Comparison of ENCODE assay signal across 1 cellular context in genomic region chr10:102646610-102647432, GRCh38.
TF ChIP-seq lines count a peak whose summit lies in the region.

No MANE protein-coding gene starts in this region.

TF ChIP-seq in HCT116, 20 proteins besides CTCF, POLR2A, EP300 and RAD21 (continued from another document):
- TF ChIP-seq, protein P1, sequence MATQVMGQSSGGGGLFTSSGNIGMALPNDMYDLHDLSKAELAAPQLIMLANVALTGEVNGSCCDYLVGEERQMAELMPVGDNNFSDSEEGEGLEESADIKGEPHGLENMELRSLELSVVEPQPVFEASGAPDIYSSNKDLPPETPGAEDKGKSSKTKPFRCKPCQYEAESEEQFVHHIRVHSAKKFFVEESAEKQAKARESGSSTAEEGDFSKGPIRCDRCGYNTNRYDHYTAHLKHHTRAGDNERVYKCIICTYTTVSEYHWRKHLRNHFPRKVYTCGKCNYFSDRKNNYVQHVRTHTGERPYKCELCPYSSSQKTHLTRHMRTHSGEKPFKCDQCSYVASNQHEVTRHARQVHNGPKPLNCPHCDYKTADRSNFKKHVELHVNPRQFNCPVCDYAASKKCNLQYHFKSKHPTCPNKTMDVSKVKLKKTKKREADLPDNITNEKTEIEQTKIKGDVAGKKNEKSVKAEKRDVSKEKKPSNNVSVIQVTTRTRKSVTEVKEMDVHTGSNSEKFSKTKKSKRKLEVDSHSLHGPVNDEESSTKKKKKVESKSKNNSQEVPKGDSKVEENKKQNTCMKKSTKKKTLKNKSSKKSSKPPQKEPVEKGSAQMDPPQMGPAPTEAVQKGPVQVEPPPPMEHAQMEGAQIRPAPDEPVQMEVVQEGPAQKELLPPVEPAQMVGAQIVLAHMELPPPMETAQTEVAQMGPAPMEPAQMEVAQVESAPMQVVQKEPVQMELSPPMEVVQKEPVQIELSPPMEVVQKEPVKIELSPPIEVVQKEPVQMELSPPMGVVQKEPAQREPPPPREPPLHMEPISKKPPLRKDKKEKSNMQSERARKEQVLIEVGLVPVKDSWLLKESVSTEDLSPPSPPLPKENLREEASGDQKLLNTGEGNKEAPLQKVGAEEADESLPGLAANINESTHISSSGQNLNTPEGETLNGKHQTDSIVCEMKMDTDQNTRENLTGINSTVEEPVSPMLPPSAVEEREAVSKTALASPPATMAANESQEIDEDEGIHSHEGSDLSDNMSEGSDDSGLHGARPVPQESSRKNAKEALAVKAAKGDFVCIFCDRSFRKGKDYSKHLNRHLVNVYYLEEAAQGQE (IDR thresholded peaks at IDR 0.05; ENCODE audit: low read depth): no peak
- TF ChIP-seq ELF1 (IDR thresholded peaks at IDR 0.05; ENCODE audit: borderline replicate concordance, low read depth) (no peak), ZBTB33 (IDR thresholded peaks at IDR 0.05; ENCODE audit: extremely low read depth, insufficient replicate concordance, low read length) (no peak)
TF ChIP-seq in HCT116: peak in this region for 0.
